ENCODE assay signal across 7 cellular contexts in the genomic region with DNA sequence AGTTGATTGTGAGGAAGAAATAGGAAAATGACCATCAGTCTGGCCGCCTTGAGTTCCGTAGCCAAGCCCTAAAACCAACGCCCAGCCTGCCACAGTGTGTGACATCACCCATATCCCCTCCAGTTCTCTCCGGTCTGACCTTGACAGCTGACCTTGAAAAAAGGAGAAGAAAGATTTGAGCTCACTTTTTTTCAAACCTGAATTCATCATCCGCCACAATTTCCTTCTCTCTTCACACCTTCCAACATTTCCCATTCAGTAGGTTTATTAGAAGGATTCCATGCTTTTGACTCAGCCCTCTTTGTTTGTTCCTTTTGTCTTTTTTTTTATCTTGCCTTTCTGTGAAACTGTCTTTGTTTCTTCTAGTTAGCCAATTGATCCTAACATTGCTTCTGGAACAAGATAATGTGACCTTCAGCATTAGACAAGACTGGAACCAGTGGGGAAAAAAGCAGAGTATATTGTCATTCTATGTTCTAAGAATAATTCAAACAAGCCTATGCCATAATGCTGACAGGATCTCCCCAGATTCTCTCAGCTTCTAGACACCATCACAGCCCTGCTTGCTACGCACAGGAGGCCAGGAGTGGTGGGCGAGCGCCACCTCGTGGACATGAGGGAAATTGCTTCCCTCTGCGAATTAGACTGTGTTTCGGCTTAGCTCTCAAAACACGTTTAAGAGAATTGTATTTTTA.
DNase-seq lines count a peak whose midpoint lies in the region; ATAC-seq and TF ChIP-seq lines count a peak whose summit lies in the region.

No MANE protein-coding gene starts in this region.

- WGBS in H9 (ENCODE audit: extremely low coverage, insufficient read length, low lambda C conversion rate): no CpG with 5 or more reads among the region's 12 CpGs

- no peaks in the 10 kb centered on the region; the same call in 1 of the 2 replicates for H3K4me1 ChIP-seq in H9 (ENCODE audit: insufficient read depth, low read length)

- H3K23me2 ChIP-seq in H9 (ENCODE audit: insufficient read length, low read depth, low read length, poor library complexity, severe bottlenecking): no peaks in the 10 kb centered on the region

- no peak overlapping the region for H3K9ac ChIP-seq in H9 (ENCODE audit: extremely low read depth, insufficient read length, low read length)

- no peak overlapping the region for H3K18ac ChIP-seq in H9 (ENCODE audit: insufficient read length, low read depth, low read length)

- no peak overlapping the region for H3K14ac ChIP-seq in H9 (ENCODE audit: insufficient read depth, low read length)

- no peak overlapping the region for H2AK5ac ChIP-seq in H9 (ENCODE audit: insufficient read length, low read length)

- H4K5ac ChIP-seq in H9 (ENCODE audit: insufficient read length, low read depth, low read length): no peak overlapping the region

- no peak overlapping the region for H3K56ac ChIP-seq in H9 (ENCODE audit: insufficient read length, low read depth, low read length)

- no peaks in the 10 kb centered on the region; the same call in 1 of the 2 replicates for H3K27me3 Mint-ChIP-seq in H9 (ENCODE audit: low read depth)

- H4K8ac ChIP-seq in H9 (replicated peaks; ENCODE audit: insufficient read length, low read depth, low read length): no peak overlapping the region

- H2BK20ac ChIP-seq in H9 (ENCODE audit: low read depth, low read length, poor library complexity, severe bottlenecking): no peak overlapping the region

- no peak overlapping the region for H3K27ac ChIP-seq in H9 (ENCODE audit: insufficient read length, low read depth, low read length)

- H3K27ac Mint-ChIP-seq in H9: peak overlapping the region in 1 of 3 experiments; percentile 84; a peak in 2 of 7 replicates

- no peak overlapping the region for H3T11ph ChIP-seq in H9 (ENCODE audit: low read length)

- H3K79me2 ChIP-seq in H9 (ENCODE audit: insufficient read depth, low read length): no peaks in the 10 kb centered on the region

- no peak overlapping the region for H4K91ac ChIP-seq in H9 (ENCODE audit: insufficient read length, low read depth, low read length)

- no peaks in the 10 kb centered on the region for H3K36me3 Mint-ChIP-seq in H9 (ENCODE audit: insufficient read depth in 1 of 3, low read depth in 3 of 3)

- H3K4me1 Mint-ChIP-seq in H9: peaks cover 11 to 13% of the 10 kb centered on the region in 2 experiments

- no peak overlapping the region for H3K23ac ChIP-seq in H9 (ENCODE audit: insufficient read length, low read depth, low read length)

- H3K79me1 ChIP-seq in H9 (ENCODE audit: insufficient read depth, low read depth, low read length, poor library complexity, severe bottlenecking): no peaks in the 10 kb centered on the region

- peak; percentile 75 for ATAC-seq in Right ventricle myocardium inferior

- TF ChIP-seq CTCF in GM12875 (IDR thresholded peaks at IDR 0.05; ENCODE audit: borderline replicate concordance, insufficient read depth, low read depth, low read length) (peak; percentile 93), H9 (conservative IDR thresholded peaks at IDR 0.05) (peak; percentile 99)

- H4K20me1 ChIP-seq in H9 (ENCODE audit: control insufficient read depth, insufficient read depth, insufficient read length): no peaks in the 10 kb centered on the region

- H3K4me3 ChIP-seq in GM12875 (ENCODE audit: low read depth, low read length): no peak overlapping the region

- H2BK12ac ChIP-seq in H9 (ENCODE audit: insufficient read length, low read depth, low read length): no peak overlapping the region

- H3K9me3 ChIP-seq in H9 (ENCODE audit: control insufficient read depth, low read depth, low read length): no peaks in the 10 kb centered on the region

- no peak overlapping the region for H2AFZ ChIP-seq in H9 (ENCODE audit: low read length)

- H2BK120ac ChIP-seq in H9 (ENCODE audit: low read depth, low read length, poor library complexity, severe bottlenecking): no peak overlapping the region

- H3K9me3 Mint-ChIP-seq in H9: no peaks in the 10 kb centered on the region

- no peak overlapping the region for H3K4me3 Mint-ChIP-seq in H9

- no peak overlapping the region for H3K4me2 ChIP-seq in H9 (ENCODE audit: insufficient read depth, insufficient read length, low read length)

- H2BK15ac ChIP-seq in H9 (ENCODE audit: low read depth, low read length): no peak overlapping the region

- DNase-seq in H9: peak; percentile 73
- DNase-seq in Kasumi-1 (lab: John Stamatoyannopoulos, UW): peak; percentile 63 to 69
- DNase-seq in RKO (ENCODE audit: low spot score): peak; percentile 43
- DNase-seq in activated naive CD4-positive, alpha-beta T cell treated with anti-CD3 and anti-CD28 coated beads, Interleukin-2, amount 50 U/mL, for 16 hours: peak; percentile 41
- DNase-seq in Right ventricle myocardium inferior (ENCODE audit: missing footprints): peak; percentile 73
- DNase-seq in pons (ENCODE audit: low spot score): peak; percentile 84

- H3K4ac ChIP-seq in H9 (ENCODE audit: low read depth, low read length): no peak overlapping the region

- no peaks in the 10 kb centered on the region for H3K27me3 ChIP-seq in H9 (ENCODE audit: insufficient read depth, low read length)

- intact Hi-C loops in Right ventricle myocardium inferior (cut with DNase I): loop anchor here (5.0 to 10.0 kb wide), 4 partner anchors 257 to 1027 kb away; no protein-coding TSS in a partner anchor

- H2BK5ac ChIP-seq in H9 (ENCODE audit: insufficient read length, low read length): no peak overlapping the region
